26 cellular contexts compared by ENCODE assay signal in genomic region chr11:121614661-121615240, GRCh38.
DNase-seq lines count a peak whose midpoint lies in the region; ATAC-seq and TF ChIP-seq lines count a peak whose summit lies in the region.
"Had no signal": no experiment of that assay in that cellular context is flagged by ENCODE, and none has a peak within 500 bp of the region (broad histone marks: within the 10 kb centered on the region; RNA-seq: fewer than 3 reads in every experiment).

No MANE protein-coding gene starts in this region.

- no peak for TF ChIP-seq CTCF in fibroblast of pulmonary artery (IDR thresholded peaks at IDR 0.05; ENCODE audit: low read length, missing control alignments)

- H3K9me3 ChIP-seq in T-helper 17 cell (ENCODE audit: control insufficient read depth, low read length, poor library complexity, severe bottlenecking): no peaks in the 10 kb centered on the region
- H3K9me3 ChIP-seq: gastroesophageal sphincter, left lung, spleen, tibial artery had no signal

- H3K27ac Mint-ChIP-seq in activated T-cell treated with anti-CD3 and anti-CD28 coated beads, Interleukin-2, amount 50 U/mL, for 24 hours: peak overlapping the region; percentile 19
- no peak overlapping the region for H3K27ac Mint-ChIP-seq in T-helper 17 cell
- H3K27ac Mint-ChIP-seq in stimulated activated effector memory CD8-positive, alpha-beta T cell treated with anti-CD3 and anti-CD28 coated beads, Interleukin-12 subunit alpha, Interleukin-12 subunit beta, amount 100 ng/mL, for 72 hours: peak overlapping the region; percentile 24
- H3K27ac Mint-ChIP-seq in stimulated activated memory B cell treated with anti-CD40 and anti-IgM and Interleukin-4, amounts not matched to agents 10 μg/mL and 1 μg/mL and 100 μg/mL, for 72 hours: no peak overlapping the region
- H3K27ac Mint-ChIP-seq: mesothelial cell of epicardium had no signal

- H3K4me1 Mint-ChIP-seq in activated T-cell treated with anti-CD3 and anti-CD28 coated beads, Interleukin-2, amount 50 U/mL, for 24 hours (ENCODE audit: low read depth): no peaks in the 10 kb centered on the region
- peaks cover 7% of the 10 kb centered on the region for H3K4me1 Mint-ChIP-seq in T-helper 17 cell
- H3K4me1 Mint-ChIP-seq in stimulated activated effector memory CD8-positive, alpha-beta T cell treated with anti-CD3 and anti-CD28 coated beads, Interleukin-12 subunit alpha, Interleukin-12 subunit beta, amount 100 ng/mL, for 72 hours: peaks cover 13% of the 10 kb centered on the region
- H3K4me1 Mint-ChIP-seq in stimulated activated memory B cell treated with anti-CD40 and anti-IgM and Interleukin-4, amounts not matched to agents 10 μg/mL and 1 μg/mL and 100 μg/mL, for 72 hours: no peaks in the 10 kb centered on the region
- H3K4me1 Mint-ChIP-seq: stimulated activated naive CD8-positive, alpha-beta T cell treated with anti-CD3 and anti-CD28 coated beads, Interleukin-15, amount 100 ng/mL, for 72 hours had no signal

- no peak overlapping the region for H3K4me3 ChIP-seq in fibroblast of pulmonary artery (replicated peaks; ENCODE audit: low read depth, low read length)
- H3K4me3 ChIP-seq: gastroesophageal sphincter, left lung, spleen, tibial artery had no signal

- H3K36me3 Mint-ChIP-seq in activated T-cell treated with anti-CD3 and anti-CD28 coated beads, Interleukin-2, amount 50 U/mL, for 24 hours (ENCODE audit: low read depth): peaks cover 98% of the 10 kb centered on the region
- H3K36me3 Mint-ChIP-seq in T-helper 17 cell (ENCODE audit: low read depth): peaks cover 8% of the 10 kb centered on the region
- H3K36me3 Mint-ChIP-seq in stimulated activated effector memory CD8-positive, alpha-beta T cell treated with anti-CD3 and anti-CD28 coated beads, Interleukin-12 subunit alpha, Interleukin-12 subunit beta, amount 100 ng/mL, for 72 hours: peaks cover 97% of the 10 kb centered on the region
- peaks cover 6% of the 10 kb centered on the region for H3K36me3 Mint-ChIP-seq in stimulated activated memory B cell treated with anti-CD40 and anti-IgM and Interleukin-4, amounts not matched to agents 10 μg/mL and 1 μg/mL and 100 μg/mL, for 72 hours

- ATAC-seq in T-helper 17 cell (no peak), HG03432 (IDR thresholded peaks at IDR 0.05; ENCODE audit: unreplicated experiment) (no peak)
- ATAC-seq in stimulated activated effector memory CD8-positive, alpha-beta T cell treated with anti-CD3 and anti-CD28 coated beads, Interleukin-12 subunit alpha, Interleukin-12 subunit beta, amount 100 ng/mL, for 72 hours: no peak
- ATAC-seq in stimulated activated memory B cell treated with anti-CD40 and anti-IgM and Interleukin-4, amounts not matched to agents 10 μg/mL and 1 μg/mL and 100 μg/mL, for 72 hours: no peak
- ATAC-seq: gastroesophageal sphincter; left lung; naive thymus-derived CD8-positive, alpha-beta T cell; stimulated activated naive CD8-positive, alpha-beta T cell treated with anti-CD3 and anti-CD28 coated beads, Interleukin-15, amount 100 ng/mL, for 72 hours had no signal

- no peaks in the 10 kb centered on the region for H3K9me3 Mint-ChIP-seq in activated T-cell treated with anti-CD3 and anti-CD28 coated beads, Interleukin-2, amount 50 U/mL, for 24 hours
- H3K9me3 Mint-ChIP-seq in stimulated activated effector memory CD8-positive, alpha-beta T cell treated with anti-CD3 and anti-CD28 coated beads, Interleukin-12 subunit alpha, Interleukin-12 subunit beta, amount 100 ng/mL, for 72 hours: no peaks in the 10 kb centered on the region
- no peaks in the 10 kb centered on the region for H3K9me3 Mint-ChIP-seq in stimulated activated memory B cell treated with anti-CD40 and anti-IgM and Interleukin-4, amounts not matched to agents 10 μg/mL and 1 μg/mL and 100 μg/mL, for 72 hours
- H3K9me3 Mint-ChIP-seq: mesothelial cell of epicardium; naive thymus-derived CD8-positive, alpha-beta T cell; stimulated activated naive CD8-positive, alpha-beta T cell treated with anti-CD3 and anti-CD28 coated beads, Interleukin-15, amount 100 ng/mL, for 72 hours had no signal

- no peak for DNase-seq in activated T-cell treated with anti-CD3 and anti-CD28 coated beads, Interleukin-2, amount 50 U/mL, for 24 hours
- DNase-seq in activated T-cell treated with anti-CD3 and anti-CD28 coated beads for 4 hours (no peak), T-helper 17 cell (no peak), fibroblast of pulmonary artery (ENCODE audit: low read depth) (peak; percentile 17), germinal center (ENCODE audit: low spot score) (no peak)
- no peak for DNase-seq in stimulated activated effector memory CD8-positive, alpha-beta T cell treated with anti-CD3 and anti-CD28 coated beads, Interleukin-12 subunit alpha, Interleukin-12 subunit beta, amount 100 ng/mL, for 72 hours (ENCODE audit: low spot score in 2 of 2)
- DNase-seq: 8988T; activated CD4-positive, alpha-beta T cell treated with anti-CD3 and anti-CD28 coated beads, Interleukin-2, amount 50 U/mL, for 48 hours; activated naive CD4-positive, alpha-beta T cell treated with Interleukin-2 at 50 U/mL for 16 hours; AML-193; caudate nucleus; KBM-7; left lung; naive thymus-derived CD8-positive, alpha-beta T cell; NCI-H1694; NCI-H2171 treated with DMSO at 0.1 percent for 48 hours; NCI-H526 treated with DMSO at 0.1 percent for 48 hours; spleen; stimulated activated CD4-positive, alpha-beta T cell treated with anti-CD3 and anti-CD28 coated beads, Interleukin-4, amount 100 ng/mL, for 1 hour; stimulated activated naive CD8-positive, alpha-beta T cell treated with anti-CD3 and anti-CD28 coated beads, Interleukin-15, amount 100 ng/mL, for 72 hours; T-helper 9 cell; tibial artery had no signal

- H3K4me3 Mint-ChIP-seq in activated T-cell treated with anti-CD3 and anti-CD28 coated beads, Interleukin-2, amount 50 U/mL, for 24 hours: no peak overlapping the region
- H3K4me3 Mint-ChIP-seq in T-helper 17 cell: peak overlapping the region; percentile 49
- H3K4me3 Mint-ChIP-seq in stimulated activated effector memory CD8-positive, alpha-beta T cell treated with anti-CD3 and anti-CD28 coated beads, Interleukin-12 subunit alpha, Interleukin-12 subunit beta, amount 100 ng/mL, for 72 hours: no peak overlapping the region
- no peak overlapping the region for H3K4me3 Mint-ChIP-seq in stimulated activated memory B cell treated with anti-CD40 and anti-IgM and Interleukin-4, amounts not matched to agents 10 μg/mL and 1 μg/mL and 100 μg/mL, for 72 hours
- H3K4me3 Mint-ChIP-seq: mesothelial cell of epicardium; naive thymus-derived CD8-positive, alpha-beta T cell; stimulated activated naive CD8-positive, alpha-beta T cell treated with anti-CD3 and anti-CD28 coated beads, Interleukin-15, amount 100 ng/mL, for 72 hours had no signal

- H3K27me3 Mint-ChIP-seq in activated T-cell treated with anti-CD3 and anti-CD28 coated beads, Interleukin-2, amount 50 U/mL, for 24 hours: no peaks in the 10 kb centered on the region
- no peaks in the 10 kb centered on the region for H3K27me3 Mint-ChIP-seq in T-helper 17 cell
- no peaks in the 10 kb centered on the region for H3K27me3 Mint-ChIP-seq in stimulated activated memory B cell treated with anti-CD40 and anti-IgM and Interleukin-4, amounts not matched to agents 10 μg/mL and 1 μg/mL and 100 μg/mL, for 72 hours
- H3K27me3 Mint-ChIP-seq: naive thymus-derived CD8-positive, alpha-beta T cell; stimulated activated naive CD8-positive, alpha-beta T cell treated with anti-CD3 and anti-CD28 coated beads, Interleukin-15, amount 100 ng/mL, for 72 hours had no signal

Comparison
In these comparisons a context has a peak if more than half of its experiments do, and no peak if none do; other contexts are left out.
1. H3K27ac Mint-ChIP-seq: peak in activated T-cell treated with anti-CD3 and anti-CD28 coated beads, Interleukin-2, amount 50 U/mL, for 24 hours (single experiment) and stimulated activated effector memory CD8-positive, alpha-beta T cell treated with anti-CD3 and anti-CD28 coated beads, Interleukin-12 subunit alpha, Interleukin-12 subunit beta, amount 100 ng/mL, for 72 hours (single experiment); none in T-helper 17 cell (single experiment) and stimulated activated memory B cell treated with anti-CD40 and anti-IgM and Interleukin-4, amounts not matched to agents 10 μg/mL and 1 μg/mL and 100 μg/mL, for 72 hours (single experiment).